ENCODE assay signal across 15 cellular contexts in genomic region chr12:43847427-43847826, GRCh38. TPM values are rescaled to one million over a fixed set of nuclear protein-coding genes. Genes with fewer than 3 reads are reported as not detected.
A peak's percentile ranks its signal among the peaks of the same experiment; 100 is the strongest.
DNase-seq lines count a peak whose midpoint lies in the region; ATAC-seq, FAIRE-seq and TF ChIP-seq lines count a peak whose summit lies in the region.
"Had no signal": no experiment of that assay in that cellular context is flagged by ENCODE, and none has a peak within 500 bp of the region (broad histone marks: within the 10 kb centered on the region; RNA-seq: fewer than 3 reads in every experiment).

No MANE protein-coding gene starts in this region.

- peaks cover 5% of the 10 kb centered on the region for H3K9me3 Mint-ChIP-seq in astrocyte (ENCODE audit: unreplicated experiment)
- peaks cover 0 to 14% (median 8%) of the 10 kb centered on the region in 8 donors for H3K9me3 Mint-ChIP-seq in CD4-positive, alpha-beta memory T cell

- TF ChIP-seq CTCF in AG10803 (conservative IDR thresholded peaks at IDR 0.05; ENCODE audit: low read length) (no peak), IMR-90 (conservative IDR thresholded peaks at IDR 0.05; ENCODE audit: low read depth, low read length) (no peak), astrocyte (IDR thresholded peaks at IDR 0.05; ENCODE audit: insufficient read depth, low read depth, low read length) (no peak), keratinocyte (optimal IDR thresholded peaks at IDR 0.05 in 1 of 3, IDR thresholded peaks at IDR 0.05 in 1 of 3, conservative IDR thresholded peaks at IDR 0.05 in 1 of 3; ENCODE audit: extremely low read depth in 1 of 3, insufficient read depth in 2 of 3, low read length in 3 of 3) (no peak), left lung (IDR thresholded peaks at IDR 0.05) (no peak)

- dilution Hi-C loops in IMR-90 (cut with HindIII; ENCODE audit: low sequenced_read_pairs, unreplicated experiment) = no loop called here
- dilution Hi-C loops in keratinocyte (cut with MboI; ENCODE audit: extremely low pct_ligation_motif_present, low sequenced_read_pairs) = no loop called here

- no peak overlapping the region for H2AK9ac ChIP-seq in IMR-90 (replicated peaks; ENCODE audit: low read depth, low read length, poor library complexity)

- 0 out of 2 replicates have a peak, but pooled peaks have one; percentile 46 for ATAC-seq in IMR-90 (ENCODE audit: low read depth)
- ATAC-seq in left lung = no peak
- ATAC-seq: stimulated activated naive B cell treated with anti-CD40 and anti-IgM and Interleukin-4, amounts not matched to agents 10 μg/mL and 1 μg/mL and 100 μg/mL, for 72 hours had no signal

- no peak overlapping the region for H4K8ac ChIP-seq in IMR-90 (ENCODE audit: low read depth in 2 of 2, low read length in 2 of 2)

- no peak overlapping the region for H2BK120ac ChIP-seq in IMR-90 (ENCODE audit: low read depth, low read length)

- no TSS peak for BruUV-seq in IMR-90 (replicated peaks; lab: Mats Ljungman, UMichigan)

- H2BK20ac ChIP-seq in IMR-90 (ENCODE audit: low read depth, low read length) = no peak overlapping the region

- H3K18ac ChIP-seq in IMR-90 (ENCODE audit: low read depth, low read length) = no peak overlapping the region

- H3K79me2 ChIP-seq in astrocyte (ENCODE audit: insufficient read depth, low read length) = no peaks in the 10 kb centered on the region
- H3K79me2 ChIP-seq in keratinocyte (ENCODE audit: control insufficient read depth, insufficient read depth, low read length) = no peaks in the 10 kb centered on the region

- peaks cover 12% of the 10 kb centered on the region for H3K4me1 Mint-ChIP-seq in astrocyte (ENCODE audit: low read depth, unreplicated experiment)
- peaks cover 0 to 12% (median 4%) of the 10 kb centered on the region in 4 donors for H3K4me1 Mint-ChIP-seq in CD4-positive, alpha-beta memory T cell
- H3K4me1 Mint-ChIP-seq: nephron had no signal

- H3K4ac ChIP-seq in IMR-90 (ENCODE audit: low read depth, low read length) = no peak overlapping the region

- TF ChIP-seq RAD21 in IMR-90 (IDR thresholded peaks at IDR 0.05; ENCODE audit: low read length) = no peak

- no peak overlapping the region for H4K91ac ChIP-seq in IMR-90 (ENCODE audit: insufficient read depth, low read depth, low read length)

- H2BK5ac ChIP-seq in IMR-90 (ENCODE audit: low read depth, low read length, poor library complexity, severe bottlenecking) = no peak overlapping the region

- H3K4me3 ChIP-seq in AG10803 (ENCODE audit: low read length) (no peak overlapping the region), IMR-90 (ENCODE audit: insufficient read depth, low read depth, low read length) (no peak overlapping the region), astrocyte (ENCODE audit: insufficient read depth, low read depth, low read length) (no peak overlapping the region), keratinocyte (ENCODE audit: control insufficient read depth in 2 of 3, extremely low read depth in 1 of 3, insufficient read depth in 2 of 3, low read depth in 1 of 3, low read length in 3 of 3) (no peak overlapping the region), left lung (no peak overlapping the region)
- no peak overlapping the region for H3K4me3 ChIP-seq in CD4-positive, alpha-beta memory T cell (ENCODE audit: low read length in 2 of 2)
- H3K4me3 ChIP-seq: HAP-1 had no signal

- H3K4me2 ChIP-seq in IMR-90 (ENCODE audit: low read depth, low read length) (no peak overlapping the region), astrocyte (ENCODE audit: low read length) (peak overlapping the region; percentile 24), keratinocyte (ENCODE audit: control insufficient read depth, extremely low read depth, insufficient read depth, low read depth, low read length) (peak overlapping the region; percentile 64)

- peak; percentile 33 for DNase-seq in AG10803 (ENCODE audit: low read depth)
- peak; percentile 41 for DNase-seq in IMR-90
- DNase-seq in astrocyte (ENCODE audit: low read depth) = peak; percentile 77
- DNase-seq in keratinocyte (ENCODE audit: low read depth, low spot score) = peak; percentile 50
- DNase-seq in globus pallidus (ENCODE audit: low spot score) = no peak
- no peak for DNase-seq in CD4-positive, alpha-beta memory T cell
- no peak for DNase-seq in left lung
- no peak for DNase-seq in NOMO-1 treated with DMSO at 0.1 percent for 48 hours (lab: John Stamatoyannopoulos, UW; ENCODE audit: unreplicated experiment)
- DNase-seq: activated CD4-positive, alpha-beta T cell treated with anti-CD3 and anti-CD28 coated beads, Interleukin-2, amount 10 ng/mL, durations not matched to agents 7 days and 5 days; effector CD4-positive, alpha-beta T cell; stimulated activated naive B cell treated with anti-CD40 and anti-IgM and Interleukin-4, amounts not matched to agents 10 μg/mL and 1 μg/mL and 100 μg/mL, for 72 hours had no signal

- H3K27me3 Mint-ChIP-seq in astrocyte (ENCODE audit: low read depth, unreplicated experiment) = no peaks in the 10 kb centered on the region
- H3K27me3 Mint-ChIP-seq in CD4-positive, alpha-beta memory T cell = no peaks in the 10 kb centered on the region
- H3K27me3 Mint-ChIP-seq: activated CD4-positive, alpha-beta T cell treated with anti-CD3 and anti-CD28 coated beads, Interleukin-2, amount 10 ng/mL, durations not matched to agents 7 days and 5 days; activated naive CD8-positive, alpha-beta T cell; stimulated activated naive B cell treated with anti-CD40 and anti-IgM and Interleukin-4, amounts not matched to agents 10 μg/mL and 1 μg/mL and 100 μg/mL, for 72 hours had no signal

- TF ChIP-seq POLR2A in IMR-90 (IDR thresholded peaks at IDR 0.05; ENCODE audit: low read depth, low read length) = no peak

- intact Hi-C loops in IMR-90 (cut with micrococcal nuclease) (no loop called here), left lung (cut with DNase I) (no loop called here)
- intact Hi-C loops in CD4-positive, alpha-beta memory T cell (cut with micrococcal nuclease) = no loop called here

- H3K4me3 Mint-ChIP-seq in astrocyte (ENCODE audit: unreplicated experiment) = no peak overlapping the region
- no peak overlapping the region for H3K4me3 Mint-ChIP-seq in CD4-positive, alpha-beta memory T cell
- H3K4me3 Mint-ChIP-seq: activated CD4-positive, alpha-beta T cell treated with anti-CD3 and anti-CD28 coated beads, Interleukin-2, amount 10 ng/mL, durations not matched to agents 7 days and 5 days; activated naive CD8-positive, alpha-beta T cell; nephron; stimulated activated naive B cell treated with anti-CD40 and anti-IgM and Interleukin-4, amounts not matched to agents 10 μg/mL and 1 μg/mL and 100 μg/mL, for 72 hours had no signal

- H3K14ac ChIP-seq in IMR-90 (replicated peaks; ENCODE audit: low read depth, low read length) = no peak overlapping the region

- FAIRE-seq in astrocyte (lab: Jason Lieb, UNC) (peak; percentile 45), keratinocyte (lab: Jason Lieb, UNC) (peak; percentile 92)

- H3K27ac ChIP-seq in IMR-90 (ENCODE audit: insufficient read depth, low read length) (no peak overlapping the region), astrocyte (ENCODE audit: low read depth, low read length) (no peak overlapping the region), keratinocyte (ENCODE audit: control insufficient read depth, insufficient read depth, low read length) (peak overlapping the region; percentile 80), left lung (no peak overlapping the region)
- no peak overlapping the region for H3K27ac ChIP-seq in CD4-positive, alpha-beta memory T cell (ENCODE audit: low read depth, low read length)
- H3K27ac ChIP-seq: C4-2B had no signal

- H3K23ac ChIP-seq in IMR-90 (ENCODE audit: low read depth, low read length) = no peak overlapping the region

- no peaks in the 10 kb centered on the region for H4K20me1 ChIP-seq in IMR-90 (ENCODE audit: insufficient read depth, low read length)
- no peaks in the 10 kb centered on the region for H4K20me1 ChIP-seq in astrocyte (ENCODE audit: insufficient read depth, low read length)
- no peaks in the 10 kb centered on the region for H4K20me1 ChIP-seq in keratinocyte (ENCODE audit: control insufficient read depth, extremely low read depth, insufficient read depth, low read length)

- H3K4me1 ChIP-seq in IMR-90 (ENCODE audit: control insufficient read depth, insufficient read depth, low read length) (no peaks in the 10 kb centered on the region), astrocyte (ENCODE audit: insufficient read depth, low read length) (no peaks in the 10 kb centered on the region), keratinocyte (ENCODE audit: control insufficient read depth, extremely low read depth, insufficient read depth, low read length) (peaks cover 25% of the 10 kb centered on the region), left lung (no peaks in the 10 kb centered on the region)
- no peaks in the 10 kb centered on the region for H3K4me1 ChIP-seq in CD4-positive, alpha-beta memory T cell (ENCODE audit: insufficient read depth, low read length)
- H3K4me1 ChIP-seq: HAP-1 had no signal

- POLR2A ChIA-PET in IMR-90 (lab: Charles Lee; ENCODE audit: unreplicated experiment) = no interaction called here
- POLR2A ChIA-PET in CD4-positive, alpha-beta memory T cell (lab: Charles Lee; ENCODE audit: partially characterized antibody) = no interaction called here

- H3K9me3 ChIP-seq in IMR-90 (ENCODE audit: control insufficient read depth, insufficient read depth, low read length) (no peaks in the 10 kb centered on the region), astrocyte (ENCODE audit: insufficient read depth, low read depth, low read length) (no peaks in the 10 kb centered on the region), keratinocyte (ENCODE audit: control insufficient read depth, low read depth, low read length) (peaks cover 4% of the 10 kb centered on the region), left lung (peaks cover 0 to 5% of the 10 kb centered on the region in 2 donors)
- no peaks in the 10 kb centered on the region for H3K9me3 ChIP-seq in CD4-positive, alpha-beta memory T cell (ENCODE audit: control insufficient read depth in 1 of 2, low read length in 2 of 2)
- H3K9me3 ChIP-seq: HAP-1 had no signal

- CTCF ChIA-PET in IMR-90 (lab: Yijun Ruan, JAX) = no interaction called here
- CTCF ChIA-PET in CD4-positive, alpha-beta memory T cell (lab: Charles Lee; ENCODE audit: partially characterized antibody) = no interaction called here

- no peaks in the 10 kb centered on the region for H3K9me1 ChIP-seq in IMR-90 (ENCODE audit: insufficient read depth, low read length)
- H3K9me1 ChIP-seq in keratinocyte (ENCODE audit: control insufficient read depth, extremely low read depth, insufficient read depth, low read length) = no peaks in the 10 kb centered on the region

- no peak overlapping the region for H2BK15ac ChIP-seq in IMR-90 (ENCODE audit: low read depth, low read length)

- H3K79me1 ChIP-seq in IMR-90 (ENCODE audit: low read depth in 1 of 2, low read length in 2 of 2) = peaks cover 0 to 3% of the 10 kb centered on the region in 2 experiments; a peak in 3 of 4 replicates

- H3K36me3 ChIP-seq in IMR-90 (ENCODE audit: control insufficient read depth, insufficient read depth, low read length) = no peaks in the 10 kb centered on the region
- no peaks in the 10 kb centered on the region for H3K36me3 ChIP-seq in astrocyte (ENCODE audit: insufficient read depth, low read length)
- H3K36me3 ChIP-seq in keratinocyte (ENCODE audit: control insufficient read depth in 2 of 2, extremely low read depth in 1 of 2, insufficient read depth in 2 of 2, low read length in 2 of 2) = peaks cover 0 to 3% of the 10 kb centered on the region in 2 experiments
- no peaks in the 10 kb centered on the region for H3K36me3 ChIP-seq in CD4-positive, alpha-beta memory T cell (ENCODE audit: insufficient read depth, low read length)
- no peaks in the 10 kb centered on the region for H3K36me3 ChIP-seq in left lung

- no peaks in the 10 kb centered on the region for H3K27me3 ChIP-seq in IMR-90 (ENCODE audit: control insufficient read depth, insufficient read depth, low read length)
- no peaks in the 10 kb centered on the region for H3K27me3 ChIP-seq in astrocyte (ENCODE audit: insufficient read depth, low read length)
- no peaks in the 10 kb centered on the region for H3K27me3 ChIP-seq in keratinocyte (ENCODE audit: control insufficient read depth, extremely low read depth, insufficient read depth, low read length)
- H3K27me3 ChIP-seq in CD4-positive, alpha-beta memory T cell (ENCODE audit: insufficient read depth, low read length) = no peaks in the 10 kb centered on the region
- no peaks in the 10 kb centered on the region for H3K27me3 ChIP-seq in left lung

- H3K56ac ChIP-seq in IMR-90 (ENCODE audit: extremely low read depth, insufficient read depth, low read length) = no peak overlapping the region

- H2AFZ ChIP-seq in IMR-90 (replicated peaks; ENCODE audit: low read length, poor library complexity) (no peak overlapping the region), astrocyte (ENCODE audit: low read depth, low read length) (no peak overlapping the region), keratinocyte (ENCODE audit: control insufficient read depth, low read length) (no peak overlapping the region)

- H3K27ac Mint-ChIP-seq in astrocyte (ENCODE audit: unreplicated experiment) = peak overlapping the region; percentile 79
- H3K27ac Mint-ChIP-seq in CD4-positive, alpha-beta memory T cell = no peak overlapping the region
- H3K27ac Mint-ChIP-seq: activated CD4-positive, alpha-beta T cell treated with anti-CD3 and anti-CD28 coated beads, Interleukin-2, amount 10 ng/mL, durations not matched to agents 7 days and 5 days; activated naive CD8-positive, alpha-beta T cell; nephron; stimulated activated naive B cell treated with anti-CD40 and anti-IgM and Interleukin-4, amounts not matched to agents 10 μg/mL and 1 μg/mL and 100 μg/mL, for 72 hours had no signal

- H4K5ac ChIP-seq in IMR-90 (ENCODE audit: low read depth, low read length) = no peak overlapping the region

- H3K9ac ChIP-seq in IMR-90 (ENCODE audit: low read depth, low read length) (no peak overlapping the region), astrocyte (ENCODE audit: low read length) (no peak overlapping the region), keratinocyte (ENCODE audit: control insufficient read depth, extremely low read depth, insufficient read depth, low read length) (no peak overlapping the region)

- in situ Hi-C loops in IMR-90 (cut with MboI; ENCODE audit: low sequenced_read_pairs) = no loop called here

- peaks cover 11% of the 10 kb centered on the region for H3K36me3 Mint-ChIP-seq in astrocyte (ENCODE audit: low read depth, unreplicated experiment)
- H3K36me3 Mint-ChIP-seq in CD4-positive, alpha-beta memory T cell = peaks cover 27 to 38% of the 10 kb centered on the region in 2 donors

- H2AK5ac ChIP-seq in IMR-90 (ENCODE audit: low read depth, low read length) = no peak overlapping the region

RNA-seq across cellular contexts. Expression of gene TMEM117, which starts 11.5 kb away (rescaled TPM):
- total RNA-seq in IMR-90 (2012; rRNA removed) (21.0 and 29.7 TPM in 2 replicates), astrocyte (10.6 and 13.1 TPM in 2 replicates), left lung (1 to 10 TPM; 3.9 to 4.9 TPM)
- polyA plus RNA-seq in IMR-90 (2012; rRNA removed) (6.1 and 8.7 TPM in 2 replicates), keratinocyte (4.9 to 8.5 TPM (median 7.4 TPM) in 3 replicates)
- 3.1 and 4.4 TPM in 2 replicates for polyA plus RNA-seq in IMR-90 (2012; cell fraction: cytosol; rRNA removed)
- 1.6 and 7.0 TPM in 2 replicates for polyA plus RNA-seq in IMR-90 (2012; cell fraction: nucleus; rRNA removed; ENCODE audit: low replicate concordance)
- polyA plus RNA-seq in keratinocyte (2011; ENCODE audit: low read depth) = 12.9 TPM
- 4.9 and 8.9 TPM in 2 replicates for polyA plus RNA-seq in keratinocyte (2011; cell fraction: cytosol; rRNA removed)
- 11.9 and 15.2 TPM in 2 replicates for polyA plus RNA-seq in keratinocyte (2011; cell fraction: nucleus; rRNA removed)
- polyA plus RNA-seq in keratinocyte (2012; ENCODE audit: low replicate concordance) = 5.4 and 13.9 TPM in 2 replicates
- polyA minus RNA-seq in keratinocyte = 1.9 to 6.2 TPM (median 5.3 TPM) in 3 replicates
- polyA minus RNA-seq in keratinocyte (2011; cell fraction: cytosol; rRNA and poly(A)+ RNA removed) = 4.2 TPM
- 15.6 and 19.9 TPM in 2 replicates for polyA minus RNA-seq in keratinocyte (2011; cell fraction: nucleus; rRNA and poly(A)+ RNA removed)
- 1 to 10 TPM; 3.7 to 4.7 TPM for total RNA-seq in CD4-positive, alpha-beta memory T cell
- polyA plus RNA-seq in CD4-positive, alpha-beta memory T cell = 1 to 10 TPM; 3.0 to 3.8 TPM

RNA-seq across cellular contexts. Expression of gene TWF1, which starts 41.3 kb away (rescaled TPM):
- 141 and 248 TPM in 2 replicates for total RNA-seq in IMR-90 (2012; rRNA removed)
- 49.7 and 67.0 TPM in 2 replicates for polyA plus RNA-seq in IMR-90 (2012; rRNA removed)
- 12.1 and 14.3 TPM in 2 replicates for polyA plus RNA-seq in IMR-90 (2012; cell fraction: cytosol; rRNA removed)
- 4.4 and 27.8 TPM in 2 replicates for polyA plus RNA-seq in IMR-90 (2012; cell fraction: nucleus; rRNA removed; ENCODE audit: low replicate concordance)
- 98.8 and 105 TPM in 2 replicates for total RNA-seq in astrocyte
- polyA plus RNA-seq in keratinocyte = 81.4 to 167 TPM (median 96.2 TPM) in 3 replicates
- 139 TPM for polyA plus RNA-seq in keratinocyte (2011; ENCODE audit: low read depth)
- polyA plus RNA-seq in keratinocyte (2011; cell fraction: cytosol; rRNA removed) = 85.2 and 182 TPM in 2 replicates
- polyA plus RNA-seq in keratinocyte (2011; cell fraction: nucleus; rRNA removed) = 45.1 and 50.5 TPM in 2 replicates
- polyA plus RNA-seq in keratinocyte (2012; ENCODE audit: low replicate concordance) = 63.1 and 94.4 TPM in 2 replicates
- 12.9 to 112 TPM (median 49.8 TPM) in 3 replicates for polyA minus RNA-seq in keratinocyte
- 121 TPM for polyA minus RNA-seq in keratinocyte (2011; cell fraction: cytosol; rRNA and poly(A)+ RNA removed)
- 19.5 and 37.6 TPM in 2 replicates for polyA minus RNA-seq in keratinocyte (2011; cell fraction: nucleus; rRNA and poly(A)+ RNA removed)
- 10 to 100 TPM; 31.0 to 32.4 TPM for total RNA-seq in CD4-positive, alpha-beta memory T cell
- 10 to 100 TPM; 13.1 to 15.0 TPM for polyA plus RNA-seq in CD4-positive, alpha-beta memory T cell
- total RNA-seq in left lung = 10 to 100 TPM; 71.3 to 75.9 TPM

Comparison
In these comparisons a context has a peak if more than half of its experiments do, and no peak if none do; other contexts are left out.
1. DNase-seq: peak in AG10803 (single experiment), IMR-90 (single experiment), astrocyte (single experiment) and keratinocyte (single experiment); none in globus pallidus (single experiment), CD4-positive, alpha-beta memory T cell (0 of 5), left lung (0 of 2) and NOMO-1 treated with DMSO at 0.1 percent for 48 hours (single experiment).